8 cellular contexts compared by ENCODE assay signal in the genomic region with DNA sequence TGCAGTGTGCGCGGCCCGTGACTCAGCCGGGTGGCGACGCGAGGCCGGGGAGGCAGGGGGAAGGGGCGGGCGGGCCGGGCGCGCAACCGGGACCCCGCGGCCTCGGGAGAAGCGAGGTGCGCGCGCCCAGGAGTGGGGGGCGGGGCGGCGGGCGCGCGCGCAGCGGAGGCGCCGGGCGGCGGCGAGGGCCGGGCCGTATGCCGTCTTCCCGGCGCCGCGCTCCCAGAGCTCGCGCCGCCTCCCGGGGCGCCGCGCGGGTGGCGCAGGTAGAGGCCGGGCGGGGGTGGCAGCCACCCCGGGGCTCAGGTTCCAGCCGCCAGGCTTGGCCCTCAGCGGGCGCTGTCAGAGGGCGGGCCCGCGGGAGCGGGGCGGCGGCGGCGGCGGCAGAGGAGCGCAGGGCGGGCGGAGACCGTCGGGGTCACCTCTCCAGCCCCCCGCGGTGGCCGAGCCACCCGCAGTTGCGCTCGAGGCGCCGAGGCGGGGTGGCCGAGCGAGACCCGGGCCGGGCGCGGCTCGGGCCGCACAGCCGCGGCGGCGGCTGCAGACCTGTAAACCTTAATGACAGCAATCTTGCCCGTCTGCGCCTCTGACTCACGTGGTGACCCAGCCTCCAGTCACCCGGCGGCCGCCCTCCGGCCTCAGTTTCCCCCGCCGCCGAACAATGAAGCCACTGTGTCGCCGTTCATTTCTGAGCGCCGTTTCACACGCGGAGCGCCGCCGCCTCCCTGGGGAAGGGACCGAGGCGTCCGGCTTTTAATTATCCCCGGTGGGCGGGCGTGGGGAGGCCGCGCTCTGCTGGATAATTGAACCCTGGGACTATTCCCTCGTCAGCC. TPM values are rescaled to one million over a fixed set of nuclear protein-coding genes. Genes with fewer than 3 reads are reported as not detected.
DNase-seq lines count a peak whose midpoint lies in the region; ATAC-seq and TF ChIP-seq lines count a peak whose summit lies in the region.

No MANE protein-coding gene starts in this region.

- H3K27me3 ChIP-seq in foreskin keratinocyte = no peaks in the 10 kb centered on the region

- H3K36me3 Mint-ChIP-seq in osteocyte (ENCODE audit: unreplicated experiment) = no peaks in the 10 kb centered on the region

- no peak for TF ChIP-seq CTCF in foreskin keratinocyte (conservative IDR thresholded peaks at IDR 0.05)
- no peak for TF ChIP-seq CTCF in osteocyte (IDR thresholded peaks at IDR 0.05)

- 3% methylated on average over 118 of the region's 119 CpGs for WGBS in urinary bladder

- no peaks in the 10 kb centered on the region for H3K36me3 ChIP-seq in urinary bladder (ENCODE audit: insufficient read depth)

- H3K27ac ChIP-seq in foreskin keratinocyte (peak overlapping the region; percentile 69), urinary bladder (ENCODE audit: low read depth) (peak overlapping the region; percentile 84)

- H3K9me3 Mint-ChIP-seq in osteocyte (ENCODE audit: unreplicated experiment) = no peaks in the 10 kb centered on the region

- ATAC-seq in HG03025 (IDR thresholded peaks at IDR 0.05; ENCODE audit: low FRiP score, unreplicated experiment) (peak; percentile 63), foreskin keratinocyte (peak; percentile 74)

- H3K4me3 Mint-ChIP-seq in osteocyte (ENCODE audit: unreplicated experiment) = peak overlapping the region; percentile 70

- peak overlapping the region; percentile 52 for H3K27ac Mint-ChIP-seq in osteocyte (ENCODE audit: unreplicated experiment)

- H3K4me3 ChIP-seq in urinary bladder (ENCODE audit: low read depth, low read length) = peak overlapping the region; percentile 70

- H3K4me1 ChIP-seq in foreskin keratinocyte (peaks cover 11% of the 10 kb centered on the region), urinary bladder (ENCODE audit: insufficient read depth) (no peaks in the 10 kb centered on the region)

- peaks cover 20% of the 10 kb centered on the region for H3K4me1 Mint-ChIP-seq in osteocyte (ENCODE audit: unreplicated experiment)

- peak; percentile 60 for DNase-seq in NCI-H345 (lab: John Stamatoyannopoulos, UW)
- DNase-seq in NCI-H345 treated with DMSO at 0.1 percent for 48 hours (lab: John Stamatoyannopoulos, UW; ENCODE audit: unreplicated experiment) = no peak
- DNase-seq in NOMO-1 treated with DMSO at 0.1 percent for 48 hours (lab: John Stamatoyannopoulos, UW; ENCODE audit: unreplicated experiment) = peak; percentile 33
- DNase-seq in activated T-helper 1 cell treated with Interleukin-2 at 50 U/mL for 16 hours (ENCODE audit: low read depth) = peak; percentile 35
- peak in 1 of 2 donors; percentile 38 for DNase-seq in foreskin keratinocyte
- DNase-seq in osteocyte (ENCODE audit: extremely low spot score, unreplicated experiment) = no peak

- no peaks in the 10 kb centered on the region for H3K27me3 Mint-ChIP-seq in osteocyte (ENCODE audit: unreplicated experiment)

RNA-seq across cellular contexts. Expression of a gene that starts 25.3 kb away (rescaled TPM):
- total RNA-seq in foreskin keratinocyte (7.2 and 10.5 TPM in 2 replicates), osteocyte (53.6 and 55.8 TPM in 2 replicates), urinary bladder (25.6 TPM)
- polyA plus RNA-seq in foreskin keratinocyte (4.3 and 5.2 TPM in 2 replicates), urinary bladder (31.5 TPM)

Comparison
In these comparisons a context has a peak if more than half of its experiments do, and no peak if none do; other contexts are left out.
1. DNase-seq: peak in NCI-H345 (single experiment), NOMO-1 treated with DMSO at 0.1 percent for 48 hours (single experiment) and activated T-helper 1 cell treated with Interleukin-2 at 50 U/mL for 16 hours (single experiment); none in NCI-H345 treated with DMSO at 0.1 percent for 48 hours (single experiment) and osteocyte (single experiment).